In the genomic region with DNA sequence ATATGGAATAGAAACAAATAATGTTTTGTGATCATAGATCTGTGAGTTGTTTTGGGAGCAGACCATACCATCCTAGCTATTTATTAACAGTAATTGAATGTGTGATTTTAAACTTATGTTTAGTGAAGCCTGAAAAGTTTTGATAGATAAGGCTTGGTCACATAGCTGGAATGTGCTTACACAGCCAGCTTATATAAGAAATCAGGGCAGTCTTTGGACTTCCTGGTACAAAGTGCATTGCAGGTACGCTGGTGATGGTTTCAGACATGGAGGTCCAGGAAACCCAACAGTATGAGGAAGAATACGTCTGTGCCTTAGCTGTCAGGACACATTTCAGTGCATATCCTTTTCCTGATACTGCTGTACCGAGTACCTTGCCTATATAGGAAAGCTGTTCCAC, we compare ENCODE assay signal across 16 cellular contexts.
A peak's percentile ranks its signal among the peaks of the same experiment; 100 is the strongest.
DNase-seq lines count a peak whose midpoint lies in the region; ATAC-seq, FAIRE-seq and TF ChIP-seq lines count a peak whose summit lies in the region.
"Had no signal": no experiment of that assay in that cellular context is flagged by ENCODE, and none has a peak within 500 bp of the region (broad histone marks: within the 10 kb centered on the region; RNA-seq: fewer than 3 reads in every experiment).

No MANE protein-coding gene starts in this region.

- H3K27me3 Mint-ChIP-seq in Calu3 (ENCODE audit: unreplicated experiment) (no peaks in the 10 kb centered on the region), natural killer cell (ENCODE audit: low read depth in 2 of 2) (no peaks in the 10 kb centered on the region)
- no peaks in the 10 kb centered on the region for H3K27me3 Mint-ChIP-seq in activated CD4-positive, alpha-beta T cell treated with anti-CD3 and anti-CD28 coated beads for 36 hours

- H3K27me3 ChIP-seq in right lobe of liver = no peaks in the 10 kb centered on the region
- no peaks in the 10 kb centered on the region for H3K27me3 ChIP-seq in small intestine (ENCODE audit: control insufficient read depth in 2 of 2, insufficient read depth in 2 of 2, low read length in 2 of 2)

- no peak for TF ChIP-seq POLR2A in right lobe of liver (IDR thresholded peaks at IDR 0.05)

- ATAC-seq in right lobe of liver (peak in 3 of 4 donors; percentile 14 to 42 (median 14)), natural killer cell (no peak)
- no peak for ATAC-seq in activated CD4-positive, alpha-beta T cell treated with anti-CD3 and anti-CD28 coated beads for 36 hours
- ATAC-seq: A549, GM12878 had no signal

- no peak overlapping the region for H3K27ac Mint-ChIP-seq in Calu3 (ENCODE audit: unreplicated experiment)
- no peak overlapping the region for H3K27ac Mint-ChIP-seq in activated CD4-positive, alpha-beta T cell treated with anti-CD3 and anti-CD28 coated beads for 36 hours
- no peak overlapping the region for H3K27ac Mint-ChIP-seq in natural killer cell
- H3K27ac Mint-ChIP-seq: CD14-positive monocyte had no signal

- WGBS in right lobe of liver (ENCODE audit: insufficient coverage, low coverage, low lambda C conversion rate, missing lambda C conversion rate) = 46% methylated on average over 2 of the region's 3 CpGs
- WGBS in small intestine, 3 donors = 21 to 42% (median 31%) methylated on average over 3 of the region's 3 CpGs

- no peak overlapping the region for H3K4me3 Mint-ChIP-seq in Calu3 (ENCODE audit: low read depth, unreplicated experiment)
- no peak overlapping the region for H3K4me3 Mint-ChIP-seq in activated CD4-positive, alpha-beta T cell treated with anti-CD3 and anti-CD28 coated beads for 36 hours
- no peak overlapping the region for H3K4me3 Mint-ChIP-seq in natural killer cell
- H3K4me3 Mint-ChIP-seq: CD14-positive monocyte had no signal

- no peak overlapping the region for H3K4me3 ChIP-seq in epithelial cell of proximal tubule (ENCODE audit: low read depth, low read length)
- no peak overlapping the region for H3K4me3 ChIP-seq in right lobe of liver
- H3K4me3 ChIP-seq in small intestine (ENCODE audit: low read depth in 1 of 2, low read length in 2 of 2) = no peak overlapping the region
- H3K4me3 ChIP-seq: A549, GM12878 had no signal

- BruUV-seq in Calu3 (replicated peaks; lab: Mats Ljungman, UMichigan) = no TSS peak

- TF ChIP-seq CTCF in Calu3 (IDR thresholded peaks at IDR 0.05; ENCODE audit: unreplicated experiment) = no peak
- no peak for TF ChIP-seq CTCF in epithelial cell of proximal tubule (conservative IDR thresholded peaks at IDR 0.05; ENCODE audit: low read depth, low read length)
- no peak for TF ChIP-seq CTCF in right lobe of liver (IDR thresholded peaks at IDR 0.05)
- no peak for TF ChIP-seq CTCF in natural killer cell (IDR thresholded peaks at IDR 0.05)

- POLR2A ChIA-PET in activated CD4-positive, alpha-beta T cell treated with anti-CD3 and anti-CD28 coated beads for 36 hours (lab: Charles Lee) = no interaction called here

- FAIRE-seq in small intestine (lab: Jason Lieb, UNC) = no peak
- FAIRE-seq: A549, GM12878 had no signal

- DNase-seq in Calu3 (peak; percentile 9), epithelial cell of proximal tubule (ENCODE audit: low read depth) (peak; percentile 66), right lobe of liver (no peak), small intestine (peak; percentile 74), cardiac septum (ENCODE audit: low spot score) (no peak), natural killer cell (no peak), HUDEP-2 (lab: John Stamatoyannopoulos, UW; ENCODE audit: unreplicated experiment in 76 of 76) (no peak)
- DNase-seq in activated CD4-positive, alpha-beta T cell treated with anti-CD3 and anti-CD28 coated beads for 36 hours = no peak
- DNase-seq: DMS79, NCI-H1436, NCI-H2029 treated with DMSO at 0.1 percent for 48 hours, NCI-H524, SIG-M5 had no signal

- H3K4me1 ChIP-seq in right lobe of liver (no peaks in the 10 kb centered on the region), small intestine (ENCODE audit: control insufficient read depth in 2 of 2, insufficient read depth in 1 of 2, low read depth in 1 of 2, low read length in 1 of 2) (no peaks in the 10 kb centered on the region)
- H3K4me1 ChIP-seq: A549 had no signal

- H3K9me3 Mint-ChIP-seq in Calu3 (ENCODE audit: low read depth, unreplicated experiment) (peaks cover 4% of the 10 kb centered on the region), natural killer cell (peaks cover 10 to 20% of the 10 kb centered on the region in 2 donors)
- no peaks in the 10 kb centered on the region for H3K9me3 Mint-ChIP-seq in activated CD4-positive, alpha-beta T cell treated with anti-CD3 and anti-CD28 coated beads for 36 hours (ENCODE audit: low read depth)

- H3K9me3 ChIP-seq in right lobe of liver (no peaks in the 10 kb centered on the region), small intestine (ENCODE audit: control insufficient read depth, low read depth) (no peaks in the 10 kb centered on the region)
- H3K9me3 ChIP-seq: A549 had no signal

- intact Hi-C loops in Calu3 (cut with micrococcal nuclease; ENCODE audit: unreplicated experiment) (no loop called here), right lobe of liver (cut with DNase I) (no loop called here), cardiac septum (cut with DNase I) (no loop called here), natural killer cell (cut with micrococcal nuclease) (no loop called here)
- intact Hi-C loops in activated CD4-positive, alpha-beta T cell treated with anti-CD3 and anti-CD28 coated beads for 36 hours (cut with DNase I, micrococcal nuclease) = no loop called here

- no peaks in the 10 kb centered on the region for H3K36me3 Mint-ChIP-seq in Calu3 (ENCODE audit: insufficient read depth, unreplicated experiment)
- H3K36me3 Mint-ChIP-seq in activated CD4-positive, alpha-beta T cell treated with anti-CD3 and anti-CD28 coated beads for 36 hours (ENCODE audit: low read depth) = no peaks in the 10 kb centered on the region
- H3K36me3 Mint-ChIP-seq in natural killer cell = no peaks in the 10 kb centered on the region
- H3K36me3 Mint-ChIP-seq: CD14-positive monocyte had no signal

- H3K4me1 Mint-ChIP-seq in Calu3 (ENCODE audit: low read depth, unreplicated experiment) (peaks cover 8% of the 10 kb centered on the region), natural killer cell (no peaks in the 10 kb centered on the region)
- H3K4me1 Mint-ChIP-seq in activated CD4-positive, alpha-beta T cell treated with anti-CD3 and anti-CD28 coated beads for 36 hours = no peaks in the 10 kb centered on the region
- H3K4me1 Mint-ChIP-seq: CD14-positive monocyte had no signal

- H3K27ac ChIP-seq in right lobe of liver (no peak overlapping the region), small intestine (ENCODE audit: low read depth in 1 of 2, low read length in 1 of 2) (peak overlapping the region in 1 of 2 donors; percentile 55)
- H3K27ac ChIP-seq: A549 had no signal

- CTCF ChIA-PET in Calu3 (lab: Charles Lee) = no interaction called here
- CTCF ChIA-PET in activated CD4-positive, alpha-beta T cell treated with anti-CD3 and anti-CD28 coated beads for 36 hours (lab: Charles Lee) = no interaction called here

- H3K36me3 ChIP-seq in right lobe of liver (no peaks in the 10 kb centered on the region), small intestine (ENCODE audit: control insufficient read depth in 2 of 2, insufficient read depth in 2 of 2, low read length in 2 of 2) (no peaks in the 10 kb centered on the region)

Comparison
In these comparisons a context has a peak if more than half of its experiments do, and no peak if none do; other contexts are left out.
1. DNase-seq: peak in Calu3 (single experiment), epithelial cell of proximal tubule (single experiment) and small intestine (single experiment); none in right lobe of liver (0 of 3), activated CD4-positive, alpha-beta T cell treated with anti-CD3 and anti-CD28 coated beads for 36 hours (single experiment), cardiac septum (single experiment), natural killer cell (single experiment) and HUDEP-2 (0 of 76).
2. ATAC-seq: peak in right lobe of liver (3 of 4); none in activated CD4-positive, alpha-beta T cell treated with anti-CD3 and anti-CD28 coated beads for 36 hours (single experiment) and natural killer cell (0 of 3).